13 cellular contexts compared by ENCODE assay signal in genomic region chr6:24765968-24766367, GRCh38. TPM values are rescaled to one million over a fixed set of nuclear protein-coding genes. Genes with fewer than 3 reads are reported as not detected.
"Had no signal": no experiment of that assay in that cellular context is flagged by ENCODE, and none has a peak within 500 bp of the region (broad histone marks: within the 10 kb centered on the region; RNA-seq: fewer than 3 reads in every experiment).

No MANE protein-coding gene starts in this region.

RNA-seq across cellular contexts. Expression of gene ARMH2, which starts 32.7 kb away (rescaled TPM):
- total RNA-seq: stomach, subcutaneous adipose tissue, suprapubic skin, temporal lobe, thoracic aorta, thyroid gland, tibial nerve, transverse colon, upper lobe of right lung, ureter, urinary bladder, uterus, vagina had no signal
- polyA plus RNA-seq: stomach, urinary bladder had no signal
